Comparison of ENCODE assay signal across 21 cellular contexts in the genomic region with DNA sequence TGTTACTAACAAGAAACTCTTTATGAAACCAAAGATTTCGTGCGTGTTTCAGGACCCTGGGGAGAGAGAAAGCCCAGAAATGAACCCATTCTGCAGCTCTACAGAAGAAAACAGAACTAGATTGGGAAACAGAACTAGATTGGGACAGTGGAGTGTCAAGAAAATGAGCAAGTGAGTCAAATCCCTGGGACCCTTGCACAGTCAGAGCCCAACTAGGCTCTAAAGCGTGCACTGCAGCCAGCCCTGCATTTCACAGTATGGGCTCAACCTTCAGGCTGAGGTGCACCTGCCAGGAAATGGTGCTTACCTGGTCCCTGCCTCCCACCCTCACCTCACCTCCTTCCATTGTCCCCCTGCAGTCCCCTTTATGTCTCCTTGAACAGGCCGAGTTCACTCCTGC. TPM values are rescaled to one million over a fixed set of nuclear protein-coding genes. Genes with fewer than 3 reads are reported as not detected.
"Had no signal": no experiment of that assay in that cellular context is flagged by ENCODE, and none has a peak within 500 bp of the region (broad histone marks: within the 10 kb centered on the region; RNA-seq: fewer than 3 reads in every experiment).

No MANE protein-coding gene starts in this region.

- H3K27me3 ChIP-seq: left lung, neural progenitor cell, suprapubic skin, vagina had no signal

- H3K4me2 ChIP-seq: neural progenitor cell had no signal

- H2AFZ ChIP-seq: neural progenitor cell had no signal

- DNase-seq: cortex of kidney; effector memory CD8-positive, alpha-beta T cell; head of caudate nucleus; left cardiac atrium; left lung; mesenchymal stem cell; midbrain; naive thymus-derived CD4-positive, alpha-beta T cell; psoas muscle; right cardiac atrium; small intestine; stimulated activated CD4-positive, alpha-beta T cell treated with anti-CD3 and anti-CD28 coated beads, Interleukin-15, amount 100 ng/mL, for 24 hours; stimulated activated CD4-positive, alpha-beta T cell treated with anti-CD3 and anti-CD28 coated beads, Interleukin-4, amount 100 ng/mL, for 1 hour; stimulated activated CD8-positive, alpha-beta memory T cell treated with anti-CD3 and anti-CD28 coated beads, Interleukin-4, amount 100 ng/mL, for 48 hours; stimulated activated naive CD4-positive, alpha-beta T cell; stimulated activated naive CD8-positive, alpha-beta T cell treated with anti-CD3 and anti-CD28 coated beads, Interleukin-15, amount 100 ng/mL, for 72 hours; transverse colon had no signal

- H3K4me1 ChIP-seq: left lung, neural progenitor cell, psoas muscle, suprapubic skin, transverse colon, vagina had no signal

- H3K9me3 ChIP-seq: left lung, psoas muscle, suprapubic skin, transverse colon, vagina had no signal

- H3K36me3 ChIP-seq: left lung, neural progenitor cell, suprapubic skin, transverse colon, vagina had no signal

- H3K27ac ChIP-seq: left lung, neural progenitor cell, psoas muscle, suprapubic skin, transverse colon, vagina had no signal

- H3K9ac ChIP-seq: neural progenitor cell had no signal

- ATAC-seq: effector memory CD8-positive, alpha-beta T cell; left cardiac atrium; left lung; naive thymus-derived CD4-positive, alpha-beta T cell; psoas muscle; right cardiac atrium; stimulated activated naive CD8-positive, alpha-beta T cell treated with anti-CD3 and anti-CD28 coated beads, Interleukin-15, amount 100 ng/mL, for 72 hours had no signal

- FAIRE-seq: frontal cortex, small intestine had no signal

- H3K4me3 ChIP-seq: left lung, neural progenitor cell, psoas muscle, suprapubic skin, transverse colon, vagina had no signal

RNA-seq across cellular contexts. Expression of a gene that starts 39.7 kb away (rescaled TPM):
- polyA plus RNA-seq: naive thymus-derived CD4-positive, alpha-beta T cell had no signal
